ENCODE assay signal across 33 cellular contexts in the genomic region with DNA sequence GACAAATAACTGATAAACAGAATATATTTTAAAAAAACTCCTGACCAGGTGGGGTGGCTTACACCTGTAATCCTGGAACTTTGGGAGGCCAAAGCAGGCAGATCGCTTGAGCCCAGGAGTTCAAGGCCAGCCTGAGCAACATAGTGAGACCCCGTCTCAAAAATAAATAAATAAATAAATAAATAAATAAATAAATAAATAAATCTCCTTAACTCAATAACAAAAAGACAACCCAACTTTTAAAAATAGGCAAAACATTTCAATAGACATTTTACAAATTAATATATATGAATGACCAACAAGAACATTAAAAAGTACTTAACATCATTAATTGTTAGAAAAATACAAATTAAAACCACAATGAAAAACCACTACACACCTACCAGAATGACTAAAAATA.
"Had no signal": no experiment of that assay in that cellular context is flagged by ENCODE, and none has a peak within 500 bp of the region (broad histone marks: within the 10 kb centered on the region; RNA-seq: fewer than 3 reads in every experiment).

No MANE protein-coding gene starts in this region.

- H3K36me3 Mint-ChIP-seq: activated CD4-positive, alpha-beta memory T cell treated with anti-CD3 and anti-CD28 coated beads for 36 hours; activated naive CD8-positive, alpha-beta T cell treated with anti-CD3 and anti-CD28 coated beads for 36 hours had no signal

- H3K4me1 Mint-ChIP-seq: activated CD4-positive, alpha-beta T cell treated with anti-CD3 and anti-CD28 coated beads, Interleukin-2, amount 10 ng/mL, durations not matched to agents 24 days and 14 days; activated CD8-positive, alpha-beta memory T cell treated with anti-CD3 and anti-CD28 coated beads, Interleukin-2, amount 10 ng/mL, durations not matched to agents 7 days and 5 days; activated naive CD4-positive, alpha-beta T cell treated with anti-CD3 and anti-CD28 coated beads, Interleukin-2, amount 50 U/mL, for 24 hours; activated naive CD8-positive, alpha-beta T cell treated with anti-CD3 and anti-CD28 coated beads for 36 hours had no signal

- H3K27ac Mint-ChIP-seq: activated CD4-positive, alpha-beta memory T cell treated with anti-CD3 and anti-CD28 coated beads for 36 hours; activated CD4-positive, alpha-beta T cell treated with anti-CD3 and anti-CD28 coated beads for 36 hours; activated CD4-positive, alpha-beta T cell treated with anti-CD3 and anti-CD28 coated beads, Interleukin-2, amount 10 ng/mL, durations not matched to agents 24 days and 14 days; activated CD8-positive, alpha-beta memory T cell treated with anti-CD3 and anti-CD28 coated beads, Interleukin-2, amount 10 ng/mL, durations not matched to agents 7 days and 5 days; activated CD8-positive, alpha-beta T cell treated with anti-CD3 and anti-CD28 coated beads, Interleukin-2, amount 10 ng/mL, durations not matched to agents 7 days and 5 days; activated naive CD4-positive, alpha-beta T cell treated with anti-CD3 and anti-CD28 coated beads for 36 hours; activated naive CD4-positive, alpha-beta T cell treated with anti-CD3 and anti-CD28 coated beads, Interleukin-2, amount 50 U/mL, for 24 hours; activated naive CD8-positive, alpha-beta T cell treated with anti-CD3 and anti-CD28 coated beads for 36 hours; activated naive CD8-positive, alpha-beta T cell treated with anti-CD3 and anti-CD28 coated beads, Interleukin-2, amount 50 U/mL, for 24 hours; activated T-helper 1 cell treated with anti-CD3 and anti-CD28 coated beads, Interleukin-12 subunit alpha, Interleukin-12 subunit beta, Interleukin-2, Interleukin-4 antibody, amounts not matched to agents 30 ng/mL and 10 ng/mL and 1 ng/mL, durations not matched to agents 14 hours and 24 hours and 36 hours; activated T-helper 2 cell treated with anti-CD3 and anti-CD28 coated beads, Interferon-gamma antibody, Interleukin-2, Interleukin-4, amounts not matched to agents 10 μg/mL and 5 μg/mL and 100 μg/mL, durations not matched to agents 14 hours and 24 hours and 36 hours; effector memory CD8-positive, alpha-beta T cell had no signal

- H3K36me3 ChIP-seq: adrenal gland, gastrocnemius medialis had no signal

- H3K27ac ChIP-seq: adrenal gland, body of pancreas, epithelial cell of prostate, gastrocnemius medialis had no signal

- H3K4me3 ChIP-seq: adrenal gland, body of pancreas, gastrocnemius medialis had no signal

- H3K9me3 ChIP-seq: adrenal gland, body of pancreas, gastrocnemius medialis had no signal

- FAIRE-seq: colon, endothelial cell of umbilical vein had no signal

- H3K9me3 Mint-ChIP-seq: activated CD4-positive, alpha-beta T cell treated with anti-CD3 and anti-CD28 coated beads, Interleukin-2, amount 10 ng/mL, durations not matched to agents 24 days and 14 days; activated naive CD4-positive, alpha-beta T cell treated with anti-CD3 and anti-CD28 coated beads for 36 hours; activated naive CD4-positive, alpha-beta T cell treated with anti-CD3 and anti-CD28 coated beads, Interleukin-2, amount 50 U/mL, for 24 hours; activated naive CD8-positive, alpha-beta T cell treated with anti-CD3 and anti-CD28 coated beads for 36 hours; activated naive CD8-positive, alpha-beta T cell treated with anti-CD3 and anti-CD28 coated beads, Interleukin-2, amount 50 U/mL, for 24 hours; activated T-helper 1 cell treated with anti-CD3 and anti-CD28 coated beads, Interleukin-12 subunit alpha, Interleukin-12 subunit beta, Interleukin-2, Interleukin-4 antibody, amounts not matched to agents 30 ng/mL and 10 ng/mL and 1 ng/mL, durations not matched to agents 14 hours and 24 hours and 36 hours; activated T-helper 2 cell treated with anti-CD3 and anti-CD28 coated beads, Interferon-gamma antibody, Interleukin-2, Interleukin-4, amounts not matched to agents 10 μg/mL and 5 μg/mL and 100 μg/mL, durations not matched to agents 14 hours and 24 hours and 36 hours; effector memory CD8-positive, alpha-beta T cell had no signal

- ATAC-seq: activated CD4-positive, alpha-beta T cell treated with anti-CD3 and anti-CD28 coated beads for 36 hours; activated CD8-positive, alpha-beta memory T cell treated with anti-CD3 and anti-CD28 coated beads, Interleukin-2, amount 10 ng/mL, durations not matched to agents 7 days and 5 days; activated CD8-positive, alpha-beta T cell treated with anti-CD3 and anti-CD28 coated beads, Interleukin-2, amount 10 ng/mL, durations not matched to agents 7 days and 5 days; activated naive CD8-positive, alpha-beta T cell treated with anti-CD3 and anti-CD28 coated beads, Interleukin-2, amount 50 U/mL, for 24 hours; body of pancreas; effector memory CD8-positive, alpha-beta T cell; gastrocnemius medialis had no signal

- H3K4me3 Mint-ChIP-seq: activated CD4-positive, alpha-beta memory T cell treated with anti-CD3 and anti-CD28 coated beads for 36 hours; activated CD4-positive, alpha-beta T cell treated with anti-CD3 and anti-CD28 coated beads for 36 hours; activated CD4-positive, alpha-beta T cell treated with anti-CD3 and anti-CD28 coated beads, Interleukin-2, amount 10 ng/mL, durations not matched to agents 24 days and 14 days; activated CD8-positive, alpha-beta memory T cell treated with anti-CD3 and anti-CD28 coated beads, Interleukin-2, amount 10 ng/mL, durations not matched to agents 7 days and 5 days; activated CD8-positive, alpha-beta T cell treated with anti-CD3 and anti-CD28 coated beads, Interleukin-2, amount 10 ng/mL, durations not matched to agents 7 days and 5 days; activated naive CD4-positive, alpha-beta T cell treated with anti-CD3 and anti-CD28 coated beads for 36 hours; activated naive CD4-positive, alpha-beta T cell treated with anti-CD3 and anti-CD28 coated beads, Interleukin-2, amount 50 U/mL, for 24 hours; activated naive CD8-positive, alpha-beta T cell treated with anti-CD3 and anti-CD28 coated beads for 36 hours; activated naive CD8-positive, alpha-beta T cell treated with anti-CD3 and anti-CD28 coated beads, Interleukin-2, amount 50 U/mL, for 24 hours; activated T-helper 1 cell treated with anti-CD3 and anti-CD28 coated beads, Interleukin-12 subunit alpha, Interleukin-12 subunit beta, Interleukin-2, Interleukin-4 antibody, amounts not matched to agents 30 ng/mL and 10 ng/mL and 1 ng/mL, durations not matched to agents 14 hours and 24 hours and 36 hours; effector memory CD8-positive, alpha-beta T cell had no signal

- H3K27me3 ChIP-seq: adrenal gland, body of pancreas, gastrocnemius medialis had no signal

- H3K4me1 ChIP-seq: adrenal gland had no signal

- DNase-seq: activated CD4-positive, alpha-beta memory T cell treated with anti-CD3 and anti-CD28 coated beads for 36 hours; activated CD4-positive, alpha-beta T cell treated with anti-CD3 and anti-CD28 coated beads for 36 hours; activated CD4-positive, alpha-beta T cell treated with anti-CD3 and anti-CD28 coated beads, Interleukin-2, amount 10 ng/mL, durations not matched to agents 24 days and 14 days; activated CD4-positive, CD25-positive, alpha-beta regulatory T cell; activated CD4-positive, CD25-positive, alpha-beta regulatory T cell treated with anti-CD3 and anti-CD28 coated beads, Interleukin-2, amount 50 U/mL, for 72 hours; activated CD8-positive, alpha-beta memory T cell treated with anti-CD3 and anti-CD28 coated beads, Interleukin-2, amount 10 ng/mL, durations not matched to agents 7 days and 5 days; activated CD8-positive, alpha-beta memory T cell treated with anti-CD3 and anti-CD28 coated beads, Interleukin-2, amount 50 U/mL, for 4 hours; activated CD8-positive, alpha-beta T cell treated with anti-CD3 and anti-CD28 coated beads, Interleukin-2, amount 10 ng/mL, durations not matched to agents 7 days and 5 days; activated effector memory CD4-positive, alpha-beta T cell treated with anti-CD3 and anti-CD28 coated beads, Interleukin-2, amount 50 U/mL, for 16 hours; activated naive CD4-positive, alpha-beta T cell treated with anti-CD3 and anti-CD28 coated beads for 36 hours; activated naive CD8-positive, alpha-beta T cell treated with anti-CD3 and anti-CD28 coated beads for 36 hours; activated naive CD8-positive, alpha-beta T cell treated with anti-CD3 and anti-CD28 coated beads, Interleukin-2, amount 50 U/mL, for 24 hours; activated T-cell treated with anti-CD3 and anti-CD28 coated beads, Interleukin-2, amount 50 U/mL, for 1 hour; activated T-cell treated with anti-CD3 and anti-CD28 coated beads, Interleukin-2, amount 50 U/mL, for 48 hours; adrenal gland; amygdala; aorta; body of pancreas; caudate nucleus; cortex of kidney; dermis blood vessel endothelial cell; effector CD4-positive, alpha-beta T cell; effector memory CD8-positive, alpha-beta T cell; foreskin fibroblast; gastrocnemius medialis; glutamatergic neuron; T-helper 2 cell had no signal
